Comparison of ENCODE assay signal across 23 cellular contexts in genomic region chr6:63394656-63395308, GRCh38.
"Had no signal": no experiment of that assay in that cellular context is flagged by ENCODE, and none has a peak within 500 bp of the region (broad histone marks: within the 10 kb centered on the region; RNA-seq: fewer than 3 reads in every experiment).

No MANE protein-coding gene starts in this region.

- H3K4me3 ChIP-seq: coronary artery, esophagus squamous epithelium, heart right ventricle, lung, psoas muscle, skin epidermis, suprapubic skin had no signal

- H3K9me3 ChIP-seq: esophagus squamous epithelium, heart right ventricle, psoas muscle, suprapubic skin had no signal

- H3K36me3 ChIP-seq: esophagus squamous epithelium, heart right ventricle, suprapubic skin had no signal

- H3K4me1 ChIP-seq: esophagus squamous epithelium, heart right ventricle, psoas muscle, suprapubic skin had no signal

- ATAC-seq: effector memory CD8-positive, alpha-beta T cell; heart right ventricle; left ventricle myocardium superior; naive thymus-derived CD4-positive, alpha-beta T cell; right cardiac atrium; stimulated activated naive B cell treated with anti-CD40 and anti-IgM and Interleukin-4, amounts not matched to agents 10 μg/mL and 1 μg/mL and 100 μg/mL, for 72 hours had no signal

- DNase-seq: central memory CD4-positive, alpha-beta T cell; dermis blood vessel endothelial cell; effector memory CD8-positive, alpha-beta T cell; erythroblast; esophagus squamous epithelium; glutamatergic neuron; heart right ventricle; hypothalamus; immature natural killer cell; kidney glomerular epithelial cell; left ventricle myocardium superior; naive thymus-derived CD4-positive, alpha-beta T cell; nephron progenitor cell; nucleus accumbens; psoas muscle; right cardiac atrium; stimulated activated CD4-positive, alpha-beta T cell treated with anti-CD3 and anti-CD28 coated beads, Interleukin-15, amount 100 ng/mL, for 24 hours; stimulated activated CD4-positive, alpha-beta T cell treated with anti-CD3 and anti-CD28 coated beads, Interleukin-2, amount 100 ng/mL, for 48 hours; stimulated activated naive B cell treated with anti-CD40 and anti-IgM and Interleukin-4, amounts not matched to agents 10 μg/mL and 1 μg/mL and 100 μg/mL, for 72 hours had no signal

- H3K27me3 ChIP-seq: esophagus squamous epithelium, suprapubic skin had no signal

- H3K27ac ChIP-seq: coronary artery, esophagus squamous epithelium, heart right ventricle, psoas muscle, skin epidermis, suprapubic skin had no signal
